Comparison of ENCODE assay signal across 1 cellular context in genomic region chr7:158579662-158580646, GRCh38.
TF ChIP-seq lines count a peak whose summit lies in the region.

No MANE protein-coding gene starts in this region.

TF ChIP-seq in HepG2, 621 proteins besides CTCF, POLR2A, EP300 and RAD21 (continued from another document and continues in another):
- TF ChIP-seq ZNF770 (CRISPR knock-in tag; IDR thresholded peaks at IDR 0.05) (no peak), YEATS2 (CRISPR knock-in tag; IDR thresholded peaks at IDR 0.05; ENCODE audit: borderline replicate concordance) (peak; percentile 43; the same call in 1 of the 2 replicates), PREB (CRISPR knock-in tag; IDR thresholded peaks at IDR 0.05) (no peak), ZBTB37 (CRISPR knock-in tag; IDR thresholded peaks at IDR 0.05) (no peak), BRD4 (CRISPR knock-in tag; IDR thresholded peaks at IDR 0.05) (no peak), SNAPC2 (CRISPR knock-in tag; IDR thresholded peaks at IDR 0.05) (no peak), KLF6 (CRISPR knock-in tag; IDR thresholded peaks at IDR 0.05) (peak; percentile 87), NCOR1 (IDR thresholded peaks at IDR 0.05; ENCODE audit: borderline replicate concordance, low read length) (peak; percentile 62; the same call in 1 of the 2 replicates), ZBTB34 (CRISPR knock-in tag; IDR thresholded peaks at IDR 0.05) (no peak), ZNF18 (CRISPR knock-in tag; IDR thresholded peaks at IDR 0.05; ENCODE audit: insufficient replicate concordance) (no peak), KAT7 (CRISPR knock-in tag; IDR thresholded peaks at IDR 0.05; ENCODE audit: borderline replicate concordance) (no peak), GTF2F1 (IDR thresholded peaks at IDR 0.05; ENCODE audit: low read length) (no peak), ATF6 (CRISPR knock-in tag; conservative IDR thresholded peaks at IDR 0.05) (no peak), MYPOP (CRISPR knock-in tag; IDR thresholded peaks at IDR 0.05) (peak; percentile 46; the same call in 1 of the 2 replicates), KDM5A (IDR thresholded peaks at IDR 0.05; ENCODE audit: borderline replicate concordance, low read length) (no peak), ZSCAN5A (CRISPR knock-in tag; IDR thresholded peaks at IDR 0.05; ENCODE audit: borderline replicate concordance) (no peak), SMARCC2 (IDR thresholded peaks at IDR 0.05) (no peak), U2AF2 (IDR thresholded peaks at IDR 0.05; ENCODE audit: low read depth, low read length) (no peak), MBD4 (IDR thresholded peaks at IDR 0.05; ENCODE audit: borderline replicate concordance, low read length) (no peak), ZBTB43 (CRISPR knock-in tag; conservative IDR thresholded peaks at IDR 0.05) (peak; percentile 77), SAFB2 (CRISPR knock-in tag; IDR thresholded peaks at IDR 0.05; ENCODE audit: borderline replicate concordance, low read depth) (no peak), CBX1 (IDR thresholded peaks at IDR 0.05; ENCODE audit: low read depth) (no peak), SP2 (CRISPR knock-in tag; IDR thresholded peaks at IDR 0.05) (no peak), KLF12 (CRISPR knock-in tag; IDR thresholded peaks at IDR 0.05; ENCODE audit: borderline replicate concordance) (no peak), NFIB (CRISPR knock-in tag; IDR thresholded peaks at IDR 0.05; ENCODE audit: borderline replicate concordance) (no peak), BRCA1 (CRISPR knock-in tag; IDR thresholded peaks at IDR 0.05) (no peak), RELA (CRISPR knock-in tag; IDR thresholded peaks at IDR 0.05) (no peak), NKX3-1 (CRISPR knock-in tag; IDR thresholded peaks at IDR 0.05) (0 out of 2 replicates have a peak, but pooled peaks have one; percentile 30), JARID2 (CRISPR knock-in tag; IDR thresholded peaks at IDR 0.05; ENCODE audit: insufficient replicate concordance) (no peak), SOX5 (CRISPR knock-in tag; IDR thresholded peaks at IDR 0.05; ENCODE audit: borderline replicate concordance) (peak; percentile 71; the same call in 1 of the 2 replicates), HMGXB3 (CRISPR knock-in tag; IDR thresholded peaks at IDR 0.05; ENCODE audit: borderline replicate concordance) (0 out of 2 replicates have a peak, but pooled peaks have one; percentile 68), AGO1 (IDR thresholded peaks at IDR 0.05; ENCODE audit: low read depth, low read length, poor library complexity, severe bottlenecking) (no peak)
